ENCODE assay signal across 22 cellular contexts in genomic region chr3:126732281-126733060, GRCh38.
"Had no signal": no experiment of that assay in that cellular context is flagged by ENCODE, and none has a peak within 500 bp of the region (broad histone marks: within the 10 kb centered on the region; RNA-seq: fewer than 3 reads in every experiment).

No MANE protein-coding gene starts in this region.

- ATAC-seq: activated naive CD8-positive, alpha-beta T cell treated with anti-CD3 and anti-CD28 coated beads, Interleukin-2, amount 50 U/mL, for 24 hours; activated T-cell treated with anti-CD3 and anti-CD28 coated beads, Interleukin-2, amount 50 U/mL, for 4 hours; left lung; psoas muscle; right lobe of liver; stimulated activated memory B cell treated with anti-CD40 and anti-IgM and Interleukin-4, amounts not matched to agents 10 μg/mL and 1 μg/mL and 100 μg/mL, for 72 hours; upper lobe of right lung had no signal

- H3K27me3 Mint-ChIP-seq: activated CD4-positive, alpha-beta T cell treated with anti-CD3 and anti-CD28 coated beads, Interleukin-2, amount 10 ng/mL, durations not matched to agents 7 days and 5 days; activated naive CD4-positive, alpha-beta T cell treated with anti-CD3 and anti-CD28 coated beads, Interleukin-2, amount 10 ng/mL, durations not matched to agents 7 days and 5 days; activated naive CD8-positive, alpha-beta T cell treated with anti-CD3 and anti-CD28 coated beads, Interleukin-2, amount 50 U/mL, for 24 hours; dendritic cell treated with granulocyte-macrophage colony-stimulating factor and Interleukin-4, amounts not matched to agents 40 ng/mL and 50 ng/mL, for 4 days; stimulated activated memory B cell treated with anti-CD40 and anti-IgM and Interleukin-4, amounts not matched to agents 10 μg/mL and 1 μg/mL and 100 μg/mL, for 72 hours had no signal

- H3K9me3 Mint-ChIP-seq: activated CD4-positive, alpha-beta T cell treated with anti-CD3 and anti-CD28 coated beads, Interleukin-2, amount 10 ng/mL, durations not matched to agents 7 days and 5 days; dendritic cell treated with granulocyte-macrophage colony-stimulating factor and Interleukin-4, amounts not matched to agents 40 ng/mL and 50 ng/mL, for 4 days; neural crest cell; T-helper 1 cell treated with Interleukin-12 subunit alpha and Interleukin-12 subunit beta and Interleukin-4 antibody, amounts not matched to agents 30 μg/mL and 1 μg/mL, for 36 hours had no signal

- DNase-seq: activated CD4-positive, alpha-beta T cell treated with anti-CD3 and anti-CD28 coated beads, Interleukin-2, amount 10 ng/mL, durations not matched to agents 7 days and 5 days; activated CD8-positive, alpha-beta memory T cell treated with anti-CD3 and anti-CD28 coated beads, Interleukin-2, amount 50 U/mL, for 4 hours; activated effector memory CD4-positive, alpha-beta T cell treated with Interleukin-2 at 50 U/mL for 16 hours; activated naive CD4-positive, alpha-beta T cell treated with anti-CD3 and anti-CD28 coated beads, Interleukin-2, amount 10 ng/mL, durations not matched to agents 7 days and 5 days; activated naive CD8-positive, alpha-beta T cell treated with anti-CD3 and anti-CD28 coated beads, Interleukin-2, amount 50 U/mL, for 24 hours; activated T-cell treated with anti-CD3 and anti-CD28 coated beads, Interleukin-2, amount 50 U/mL, for 4 hours; anterior cingulate cortex; cerebellar nuclear complex; effector CD8-positive, alpha-beta T cell; esophagus squamous epithelium; hippocampal formation; left lung; psoas muscle; stimulated activated CD4-positive, alpha-beta T cell treated with anti-CD3 and anti-CD28 coated beads, Interleukin-4, amount 100 ng/mL, for 4 hours; upper lobe of right lung had no signal

- H3K27me3 ChIP-seq: breast epithelium, esophagus squamous epithelium, left lung, right lobe of liver, upper lobe of right lung had no signal

- H3K9me3 ChIP-seq: breast epithelium, esophagus squamous epithelium, left lung, psoas muscle, right lobe of liver, thoracic aorta, upper lobe of right lung had no signal

- H3K36me3 ChIP-seq: breast epithelium, right lobe of liver, upper lobe of right lung had no signal

- H3K4me3 Mint-ChIP-seq: activated CD4-positive, alpha-beta T cell treated with anti-CD3 and anti-CD28 coated beads, Interleukin-2, amount 10 ng/mL, durations not matched to agents 7 days and 5 days; activated naive CD4-positive, alpha-beta T cell treated with anti-CD3 and anti-CD28 coated beads, Interleukin-2, amount 10 ng/mL, durations not matched to agents 7 days and 5 days; activated naive CD8-positive, alpha-beta T cell treated with anti-CD3 and anti-CD28 coated beads, Interleukin-2, amount 50 U/mL, for 24 hours; activated T-cell treated with anti-CD3 and anti-CD28 coated beads, Interleukin-2, amount 50 U/mL, for 4 hours; dendritic cell treated with granulocyte-macrophage colony-stimulating factor and Interleukin-4, amounts not matched to agents 40 ng/mL and 50 ng/mL, for 4 days; neural crest cell; stimulated activated memory B cell treated with anti-CD40 and anti-IgM and Interleukin-4, amounts not matched to agents 10 μg/mL and 1 μg/mL and 100 μg/mL, for 72 hours; T-helper 1 cell treated with Interleukin-12 subunit alpha and Interleukin-12 subunit beta and Interleukin-4 antibody, amounts not matched to agents 30 μg/mL and 1 μg/mL, for 36 hours had no signal

- H3K27ac ChIP-seq: breast epithelium, esophagus squamous epithelium, left lung, psoas muscle, right lobe of liver, thoracic aorta, upper lobe of right lung had no signal

- H3K4me1 ChIP-seq: breast epithelium, esophagus squamous epithelium, left lung, psoas muscle, upper lobe of right lung had no signal

- H3K27ac Mint-ChIP-seq: activated naive CD4-positive, alpha-beta T cell treated with anti-CD3 and anti-CD28 coated beads, Interleukin-2, amount 10 ng/mL, durations not matched to agents 7 days and 5 days; activated naive CD8-positive, alpha-beta T cell treated with anti-CD3 and anti-CD28 coated beads, Interleukin-2, amount 50 U/mL, for 24 hours; dendritic cell treated with granulocyte-macrophage colony-stimulating factor and Interleukin-4, amounts not matched to agents 40 ng/mL and 50 ng/mL, for 4 days; stimulated activated memory B cell treated with anti-CD40 and anti-IgM and Interleukin-4, amounts not matched to agents 10 μg/mL and 1 μg/mL and 100 μg/mL, for 72 hours; T-helper 1 cell treated with Interleukin-12 subunit alpha and Interleukin-12 subunit beta and Interleukin-4 antibody, amounts not matched to agents 30 μg/mL and 1 μg/mL, for 36 hours had no signal

- H3K4me3 ChIP-seq: breast epithelium, esophagus squamous epithelium, left lung, psoas muscle, right lobe of liver, thoracic aorta, upper lobe of right lung had no signal
